Comparison of ENCODE assay signal across 27 cellular contexts in genomic region chr2:64067326-64067725, GRCh38.
"Had no signal": no experiment of that assay in that cellular context is flagged by ENCODE, and none has a peak within 500 bp of the region (broad histone marks: within the 10 kb centered on the region; RNA-seq: fewer than 3 reads in every experiment).

No MANE protein-coding gene starts in this region.

- FAIRE-seq: frontal cortex had no signal

- DNase-seq: activated CD4-positive, alpha-beta T cell treated with anti-CD3 and anti-CD28 coated beads for 1 hour; activated CD4-positive, alpha-beta T cell treated with anti-CD3 and anti-CD28 coated beads, Interleukin-2, amount 50 U/mL, for 1 hour; activated CD8-positive, alpha-beta T cell treated with anti-CD3 and anti-CD28 coated beads, Interleukin-2, amount 10 ng/mL, durations not matched to agents 7 days and 5 days; activated gamma-delta T cell; activated naive CD4-positive, alpha-beta T cell treated with anti-CD3 and anti-CD28 coated beads, Interleukin-2, amount 50 U/mL, for 16 hours; aorta; brain microvascular endothelial cell; colonic mucosa; dorsolateral prefrontal cortex; glutamatergic neuron; hippocampal formation; left ventricle myocardium inferior; natural killer cell; ovary; psoas muscle; stimulated activated CD4-positive, alpha-beta T cell treated with anti-CD3 and anti-CD28 coated beads, Interleukin-4, amount 100 ng/mL, for 24 hours; stimulated activated naive CD4-positive, alpha-beta T cell treated with Interleukin-2 at 50 U/mL for 16 hours; upper lobe of right lung had no signal

- H3K27me3 Mint-ChIP-seq: central memory CD8-positive, alpha-beta T cell had no signal

- H3K36me3 Mint-ChIP-seq: mesothelial cell of epicardium, natural killer cell had no signal

- H3K27ac Mint-ChIP-seq: activated CD8-positive, alpha-beta T cell treated with anti-CD3 and anti-CD28 coated beads, Interleukin-2, amount 10 ng/mL, durations not matched to agents 7 days and 5 days; activated T-helper 1 cell treated with anti-CD3 and anti-CD28 coated beads, Interleukin-12 subunit alpha, Interleukin-12 subunit beta, Interleukin-2, Interleukin-4 antibody, amounts not matched to agents 30 ng/mL and 10 ng/mL and 1 ng/mL, durations not matched to agents 14 hours and 24 hours and 36 hours; mesothelial cell of epicardium; natural killer cell; T-helper 2 cell treated with Interferon-gamma antibody and Interleukin-4, amounts not matched to agents 5 μg/mL and 100 μg/mL, for 36 hours had no signal

- H3K9me3 ChIP-seq: colonic mucosa, left ventricle myocardium inferior, neutrophil, ovary, psoas muscle, right atrium auricular region, upper lobe of right lung had no signal

- H3K4me1 ChIP-seq: psoas muscle had no signal

- H3K27ac ChIP-seq: brain microvascular endothelial cell, colonic mucosa, dorsolateral prefrontal cortex, epithelial cell of prostate, left ventricle myocardium inferior, neutrophil, ovary, psoas muscle, right atrium auricular region, upper lobe of right lung, VCaP had no signal

- ATAC-seq: activated CD8-positive, alpha-beta T cell treated with anti-CD3 and anti-CD28 coated beads, Interleukin-2, amount 10 ng/mL, durations not matched to agents 7 days and 5 days; natural killer cell; psoas muscle; upper lobe of right lung had no signal

- H3K36me3 ChIP-seq: brain microvascular endothelial cell, colonic mucosa, left ventricle myocardium inferior, neutrophil, ovary, right atrium auricular region, upper lobe of right lung had no signal

- H3K27me3 ChIP-seq: brain microvascular endothelial cell, colonic mucosa, dorsolateral prefrontal cortex, neutrophil, ovary, right atrium auricular region, upper lobe of right lung had no signal

- H3K4me3 ChIP-seq: colonic mucosa, dorsolateral prefrontal cortex, left ventricle myocardium inferior, ovary, psoas muscle, right atrium auricular region, upper lobe of right lung had no signal

- H3K4me3 Mint-ChIP-seq: activated CD8-positive, alpha-beta T cell treated with anti-CD3 and anti-CD28 coated beads, Interleukin-2, amount 10 ng/mL, durations not matched to agents 7 days and 5 days; activated T-helper 1 cell treated with anti-CD3 and anti-CD28 coated beads, Interleukin-12 subunit alpha, Interleukin-12 subunit beta, Interleukin-2, Interleukin-4 antibody, amounts not matched to agents 30 ng/mL and 10 ng/mL and 1 ng/mL, durations not matched to agents 14 hours and 24 hours and 36 hours; central memory CD8-positive, alpha-beta T cell; mesothelial cell of epicardium; natural killer cell; T-helper 2 cell treated with Interferon-gamma antibody and Interleukin-4, amounts not matched to agents 5 μg/mL and 100 μg/mL, for 36 hours had no signal

- H3K9me3 Mint-ChIP-seq: activated T-helper 1 cell treated with anti-CD3 and anti-CD28 coated beads, Interleukin-12 subunit alpha, Interleukin-12 subunit beta, Interleukin-2, Interleukin-4 antibody, amounts not matched to agents 30 ng/mL and 10 ng/mL and 1 ng/mL, durations not matched to agents 14 hours and 24 hours and 36 hours; central memory CD8-positive, alpha-beta T cell; mesothelial cell of epicardium; natural killer cell; T-helper 2 cell treated with Interferon-gamma antibody and Interleukin-4, amounts not matched to agents 5 μg/mL and 100 μg/mL, for 36 hours had no signal
